Comparison of ENCODE assay signal across 23 cellular contexts in genomic region chr15:67059127-67059553, GRCh38. TPM values are rescaled to one million over a fixed set of nuclear protein-coding genes. Genes with fewer than 3 reads are reported as not detected.
A peak's percentile ranks its signal among the peaks of the same experiment; 100 is the strongest.
DNase-seq lines count a peak whose midpoint lies in the region; ATAC-seq and TF ChIP-seq lines count a peak whose summit lies in the region.
"Had no signal": no experiment of that assay in that cellular context is flagged by ENCODE, and none has a peak within 500 bp of the region (broad histone marks: within the 10 kb centered on the region; RNA-seq: fewer than 3 reads in every experiment).

No MANE protein-coding gene starts in this region.

- no peak for TF ChIP-seq EP300 in transverse colon (IDR thresholded peaks at IDR 0.05; ENCODE audit: low read depth)

- H3K9me3 ChIP-seq in muscle layer of duodenum (ENCODE audit: control insufficient read depth in 1 of 2, low read length in 2 of 2) (no peaks in the 10 kb centered on the region), transverse colon (no peaks in the 10 kb centered on the region)
- H3K9me3 ChIP-seq: left lung, sigmoid colon had no signal

- POLR2A ChIA-PET in T-cell (lab: Charles Lee): no interaction called here

- ATAC-seq in T-cell (replicated peaks in 1 of 4) (no peak), GM19467 (IDR thresholded peaks at IDR 0.05; ENCODE audit: unreplicated experiment) (no peak), GM21367 (IDR thresholded peaks at IDR 0.05; ENCODE audit: unreplicated experiment) (no peak)
- ATAC-seq: left lung, SK-N-SH treated with all-trans-retinoic acid at 6 μM for 48 hours had no signal

- H3K4me3 Mint-ChIP-seq in T-cell: no peak overlapping the region
- H3K4me3 Mint-ChIP-seq in mesothelial cell of epicardium: no peak overlapping the region
- H3K4me3 Mint-ChIP-seq: activated B cell treated with CpG ODN at 0.5 μM for 24 hours; activated CD4-positive, alpha-beta memory T cell treated with anti-CD3 and anti-CD28 coated beads for 36 hours; activated naive CD4-positive, alpha-beta T cell treated with anti-CD3 and anti-CD28 coated beads, Interleukin-2, amount 10 ng/mL, durations not matched to agents 7 days and 5 days; H9 had no signal

- H3K4me1 Mint-ChIP-seq in T-cell: peaks cover 14 to 37% (median 15%) of the 10 kb centered on the region in 3 donors
- H3K4me1 Mint-ChIP-seq in mesothelial cell of epicardium: peaks cover 8% of the 10 kb centered on the region

- intact Hi-C loops in cardiac septum (cut with DNase I): no loop called here
- intact Hi-C loops in transverse colon (cut with DNase I; ENCODE audit: low total_unique reads): no loop called here

- H3K27me3 Mint-ChIP-seq in T-cell (no peaks in the 10 kb centered on the region), mesothelial cell of epicardium (ENCODE audit: low read depth) (peaks cover 2% of the 10 kb centered on the region)
- H3K27me3 Mint-ChIP-seq: activated B cell treated with CpG ODN at 0.5 μM for 24 hours; CD8-positive, alpha-beta memory T cell had no signal

- WGBS in transverse colon (ENCODE audit: low coverage in 1 of 2), 2 donors: 57% methylated on average over 6 of the region's 6 CpGs; no CpG with 5 or more reads in 1 of the 2 donors

- no peaks in the 10 kb centered on the region for H3K27me3 ChIP-seq in muscle layer of duodenum (ENCODE audit: low read depth, low read length)
- H3K27me3 ChIP-seq in transverse colon: no peaks in the 10 kb centered on the region
- H3K27me3 ChIP-seq: left lung, sigmoid colon had no signal

- no peak for DNase-seq in T-cell
- DNase-seq in cardiac septum (ENCODE audit: low spot score): peak; percentile 78
- DNase-seq in transverse colon: peak; percentile 57
- no peak for DNase-seq in mesothelial cell of epicardium (ENCODE audit: low spot score in 2 of 2, unreplicated experiment in 2 of 2)
- DNase-seq: activated B cell treated with CpG ODN at 0.5 μM for 24 hours; activated CD4-positive, alpha-beta memory T cell treated with anti-CD3 and anti-CD28 coated beads for 36 hours; activated naive CD4-positive, alpha-beta T cell treated with anti-CD3 and anti-CD28 coated beads, Interleukin-2, amount 10 ng/mL, durations not matched to agents 7 days and 5 days; CD8-positive, alpha-beta memory T cell; DMS79; effector memory CD4-positive, alpha-beta T cell; H9; Kasumi-1; left lung; NCI-H1048; NCI-H2081; NK-92 treated with Interleukin-12 subunit alpha and Interleukin-12 subunit beta, amount 100 ng/mL, for 24 hours; occipital lobe; sigmoid colon; T1000 had no signal

- H3K36me3 ChIP-seq in muscle layer of duodenum (ENCODE audit: control insufficient read depth in 1 of 2, insufficient read depth in 2 of 2, low read length in 2 of 2) (no peaks in the 10 kb centered on the region), transverse colon (no peaks in the 10 kb centered on the region)
- H3K36me3 ChIP-seq: left lung, sigmoid colon had no signal

- H3K4me1 ChIP-seq in muscle layer of duodenum (ENCODE audit: control insufficient read depth in 1 of 2, insufficient read depth in 2 of 2, low read length in 2 of 2) (peaks cover 0 to 2% of the 10 kb centered on the region in 2 donors), transverse colon (peaks cover 15 to 37% (median 16%) of the 10 kb centered on the region in 4 donors)

- H3K36me3 Mint-ChIP-seq in T-cell (no peaks in the 10 kb centered on the region), mesothelial cell of epicardium (no peaks in the 10 kb centered on the region)
- H3K36me3 Mint-ChIP-seq: activated CD4-positive, alpha-beta memory T cell treated with anti-CD3 and anti-CD28 coated beads for 36 hours; activated naive CD4-positive, alpha-beta T cell treated with anti-CD3 and anti-CD28 coated beads, Interleukin-2, amount 10 ng/mL, durations not matched to agents 7 days and 5 days; CD8-positive, alpha-beta memory T cell had no signal

- H3K27ac Mint-ChIP-seq in T-cell: peak overlapping the region; percentile 1 to 17
- no peak overlapping the region for H3K27ac Mint-ChIP-seq in mesothelial cell of epicardium
- H3K27ac Mint-ChIP-seq: activated B cell treated with CpG ODN at 0.5 μM for 24 hours; activated CD4-positive, alpha-beta memory T cell treated with anti-CD3 and anti-CD28 coated beads for 36 hours; activated naive CD4-positive, alpha-beta T cell treated with anti-CD3 and anti-CD28 coated beads, Interleukin-2, amount 10 ng/mL, durations not matched to agents 7 days and 5 days; H9 had no signal

- H3K4me3 ChIP-seq in muscle layer of duodenum (ENCODE audit: low read depth in 1 of 2, low read length in 2 of 2) (no peak overlapping the region), transverse colon (peak overlapping the region in 1 of 4 donors; percentile 8)
- H3K4me3 ChIP-seq: left lung, sigmoid colon had no signal

- CTCF ChIA-PET in T-cell (lab: Charles Lee): no interaction called here

- peak overlapping the region; percentile 53 for H3K27ac ChIP-seq in muscle layer of duodenum (ENCODE audit: low read length)
- H3K27ac ChIP-seq in transverse colon: peak overlapping the region in 3 of 4 donors; percentile 9 to 36 (median 22)
- H3K27ac ChIP-seq: left lung, sigmoid colon had no signal

- no peak for TF ChIP-seq POLR2A in transverse colon (IDR thresholded peaks at IDR 0.05)

- in situ Hi-C loops in transverse colon (cut with MboI; ENCODE audit: low pct_ligation_motif_present in 1 of 4, low pct_unique_long_range_greater_than_20kb in 1 of 4, low sequenced_read_pairs in 3 of 4): no loop called here

- TF ChIP-seq CTCF in transverse colon (IDR thresholded peaks at IDR 0.05) (no peak), mesothelial cell of epicardium (IDR thresholded peaks at IDR 0.05; ENCODE audit: unreplicated experiment) (no peak)

- H3K9me3 Mint-ChIP-seq in T-cell: no peaks in the 10 kb centered on the region
- no peaks in the 10 kb centered on the region for H3K9me3 Mint-ChIP-seq in mesothelial cell of epicardium
- H3K9me3 Mint-ChIP-seq: activated B cell treated with CpG ODN at 0.5 μM for 24 hours; activated CD4-positive, alpha-beta memory T cell treated with anti-CD3 and anti-CD28 coated beads for 36 hours; activated naive CD4-positive, alpha-beta T cell treated with anti-CD3 and anti-CD28 coated beads, Interleukin-2, amount 10 ng/mL, durations not matched to agents 7 days and 5 days; CD8-positive, alpha-beta memory T cell; H9 had no signal

RNA-seq across cellular contexts. Expression of gene SMAD3, which starts 6.3 kb away (rescaled TPM):
- 100 to 1,000 TPM in 3 of 5 donors, 10 to 100 TPM in 2; 55.4 to 159 (median 110) TPM for total RNA-seq in T-cell
- total RNA-seq in cardiac septum: 18.4 TPM
- total RNA-seq in transverse colon: 10 to 100 TPM; 30.9 to 65.1 (median 57.0) TPM
- total RNA-seq in mesothelial cell of epicardium: 89.9 to 96.2 TPM (median 90.7 TPM) in 3 replicates

Comparison
In these comparisons a context has a peak if more than half of its experiments do, and no peak if none do; other contexts are left out.
1. DNase-seq: peak in cardiac septum (single experiment) and transverse colon (single experiment); none in T-cell (0 of 34) and mesothelial cell of epicardium (0 of 2).